25 cellular contexts compared by ENCODE assay signal in genomic region chr11:47971501-47971900, GRCh38. TPM values are rescaled to one million over a fixed set of nuclear protein-coding genes. Genes with fewer than 3 reads are reported as not detected.
DNase-seq lines count a peak whose midpoint lies in the region; ATAC-seq and TF ChIP-seq lines count a peak whose summit lies in the region.
"Had no signal": no experiment of that assay in that cellular context is flagged by ENCODE, and none has a peak within 500 bp of the region (broad histone marks: within the 10 kb centered on the region; RNA-seq: fewer than 3 reads in every experiment).

No MANE protein-coding gene starts in this region.

- H3K4me3 ChIP-seq in SK-N-SH (ENCODE audit: low read depth in 2 of 2, low read length in 1 of 2) = no peak overlapping the region
- H3K4me3 ChIP-seq in thyroid gland (replicated peaks in 1 of 3) = no peak overlapping the region
- H3K4me3 ChIP-seq: A549, heart left ventricle, left lung, right atrium auricular region had no signal

- 0 out of 2 replicates have a peak overlapping the region, but pooled peaks have one; percentile 30 for H2AFZ ChIP-seq in SK-N-SH (ENCODE audit: low read depth)

- no peak overlapping the region for H3K9ac ChIP-seq in SK-N-SH

- no peak for TF ChIP-seq EP300 in SK-N-SH (IDR thresholded peaks at IDR 0.05; ENCODE audit: borderline replicate concordance in 1 of 2, low read depth in 1 of 2, low read length in 1 of 2)

- no peak for TF ChIP-seq RAD21 in SK-N-SH (IDR thresholded peaks at IDR 0.05; ENCODE audit: low read length)

- H3K4me2 ChIP-seq in SK-N-SH = no peak overlapping the region
- H3K4me2 ChIP-seq: A549 had no signal

- H3K79me2 ChIP-seq in SK-N-SH (ENCODE audit: insufficient read depth) = no peaks in the 10 kb centered on the region

- H3K27ac ChIP-seq in SK-N-SH (ENCODE audit: low read depth in 2 of 2, low read length in 1 of 2) (no peak overlapping the region), thyroid gland (peak overlapping the region; percentile 56 to 93 (median 62))
- H3K27ac ChIP-seq: brain microvascular endothelial cell, epithelial cell of prostate, heart left ventricle, left lung, right atrium auricular region, RWPE1 had no signal

- H3F3A ChIP-seq in SK-N-SH (replicated peaks; ENCODE audit: insufficient read depth) = peaks cover 24% of the 10 kb centered on the region

- 96% methylated on average over 4 of the region's 4 CpGs for WGBS in SK-N-SH (ENCODE audit: low lambda C conversion rate)
- WGBS in thyroid gland, 2 donors = 77 to 87% methylated on average over 4 of the region's 4 CpGs

- POLR2A ChIA-PET in SK-N-SH (lab: Yijun Ruan, JAX) = interaction anchor here (0.7 kb wide), 1 partner anchor 9 kb away, joined by 3 read pairs; no protein-coding TSS in a partner anchor

- TF ChIP-seq CTCF in SK-N-SH (IDR thresholded peaks at IDR 0.05) = no peak
- TF ChIP-seq CTCF in thyroid gland (IDR thresholded peaks at IDR 0.05) = no peak

- H3K9me3 ChIP-seq in SK-N-SH = no peaks in the 10 kb centered on the region
- H3K9me3 ChIP-seq in thyroid gland = no peaks in the 10 kb centered on the region
- H3K9me3 ChIP-seq: A549, heart left ventricle, left lung, right atrium auricular region had no signal

- H3K4me1 ChIP-seq in SK-N-SH (ENCODE audit: control insufficient read depth in 1 of 2, insufficient read depth in 2 of 2, low read depth in 1 of 2, low read length in 1 of 2) = peaks cover 4 to 9% of the 10 kb centered on the region in 2 experiments; a peak in 3 of 4 replicates
- H3K4me1 ChIP-seq in thyroid gland = peaks cover 32 to 39% of the 10 kb centered on the region in 2 donors

- no peaks in the 10 kb centered on the region for H3K36me3 ChIP-seq in SK-N-SH (replicated peaks in 1 of 2; ENCODE audit: control insufficient read depth in 1 of 2, insufficient read depth in 2 of 2, low read length in 1 of 2)
- no peaks in the 10 kb centered on the region for H3K36me3 ChIP-seq in thyroid gland
- H3K36me3 ChIP-seq: brain microvascular endothelial cell, heart left ventricle, left lung, right atrium auricular region had no signal

- H3K9me2 ChIP-seq in SK-N-SH = no peaks in the 10 kb centered on the region

- ATAC-seq in SK-N-SH treated with all-trans-retinoic acid at 6 μM for 48 hours = no peak
- no peak for ATAC-seq in HG03025 (IDR thresholded peaks at IDR 0.05; ENCODE audit: low FRiP score, unreplicated experiment)
- ATAC-seq: A549; heart left ventricle; left lung; stimulated activated naive B cell treated with anti-CD40 and anti-IgM and Interleukin-4, amounts not matched to agents 10 μg/mL and 1 μg/mL and 100 μg/mL, for 72 hours had no signal

- H3K27me3 ChIP-seq in SK-N-SH (ENCODE audit: insufficient read depth) (no peaks in the 10 kb centered on the region), thyroid gland (no peaks in the 10 kb centered on the region)
- H3K27me3 ChIP-seq: brain microvascular endothelial cell, heart left ventricle, left lung, right atrium auricular region had no signal

- CTCF ChIA-PET in SK-N-SH (lab: Yijun Ruan, JAX) = interaction anchor here (1.0 kb wide), 1 partner anchor 138 kb away, joined by 3 read pairs; no protein-coding TSS in a partner anchor

- no peaks in the 10 kb centered on the region for H4K20me1 ChIP-seq in SK-N-SH (ENCODE audit: insufficient read depth)

- TF ChIP-seq POLR2A in thyroid gland (IDR thresholded peaks at IDR 0.05) = no peak

- intact Hi-C loops in thyroid gland (cut with DNase I) = loop anchor here (10.0 kb wide), 1 partner anchor 113 kb away; no protein-coding TSS in a partner anchor

- DNase-seq in SK-N-SH (peak; percentile 47), NCI-H82 treated with DMSO at 0.1 percent for 48 hours (lab: John Stamatoyannopoulos, UW; ENCODE audit: unreplicated experiment) (peak; percentile 25), kidney glomerular epithelial cell (lab: John Stamatoyannopoulos, UW) (peak; percentile 68), thyroid gland (peak; percentile 54 to 61), putamen (ENCODE audit: low spot score) (no peak)
- no peak for DNase-seq in stimulated activated naive CD4-positive, alpha-beta T cell treated with Interleukin-2 at 50 U/mL for 16 hours (lab: John Stamatoyannopoulos, UW)
- DNase-seq: activated B cell treated with CpG ODN at 0.5 μM for 24 hours; activated CD4-positive, alpha-beta T cell treated with anti-CD3 and anti-CD28 coated beads, Interleukin-2, amount 50 U/mL, for 48 hours; activated CD8-positive, alpha-beta memory T cell treated with anti-CD3 and anti-CD28 coated beads, Interleukin-2, amount 50 U/mL, for 48 hours; brain microvascular endothelial cell; DND-41; effector CD4-positive, alpha-beta T cell; GOT3; heart left ventricle; left lung; NCI-H1930; NCI-H446 treated with DMSO at 0.1 percent for 48 hours; stimulated activated CD4-positive, alpha-beta T cell treated with anti-CD3 and anti-CD28 coated beads, Interleukin-4, amount 100 ng/mL, for 24 hours; stimulated activated naive B cell treated with anti-CD40 and anti-IgM and Interleukin-4, amounts not matched to agents 10 μg/mL and 1 μg/mL and 100 μg/mL, for 72 hours had no signal

TF ChIP-seq in SK-N-SH, 30 proteins besides CTCF, POLR2A, EP300 and RAD21:
- TF ChIP-seq FOXM1 (IDR thresholded peaks at IDR 0.05; ENCODE audit: low read depth) (no peak), EZH2phosphoT487 (IDR thresholded peaks at IDR 0.05; ENCODE audit: borderline replicate concordance, low read depth) (no peak), MEF2A (IDR thresholded peaks at IDR 0.05; ENCODE audit: borderline replicate concordance, low read depth) (no peak), RCOR1 (IDR thresholded peaks at IDR 0.05; ENCODE audit: low read length) (no peak), FOSL2 (IDR thresholded peaks at IDR 0.05; ENCODE audit: borderline replicate concordance, low read depth) (no peak), PBX3 (IDR thresholded peaks at IDR 0.05) (no peak)

TF ChIP-seq in SK-N-SH treated with all-trans-retinoic acid at 6 μM for 48 hours, 23 proteins besides CTCF, POLR2A, EP300 and RAD21:
- TF ChIP-seq GLIS3 (CRISPR knock-in tag; IDR thresholded peaks at IDR 0.05) (no peak), TSHZ2 (CRISPR knock-in tag; IDR thresholded peaks at IDR 0.05) (no peak), ZNF70 (CRISPR knock-in tag; IDR thresholded peaks at IDR 0.05) (no peak), ZFP3 (CRISPR knock-in tag; IDR thresholded peaks at IDR 0.05) (no peak), ESRRG (CRISPR knock-in tag; IDR thresholded peaks at IDR 0.05) (no peak), ISL1 (CRISPR knock-in tag; IDR thresholded peaks at IDR 0.05) (no peak)

RNA-seq across cellular contexts. Expression of gene PTPRJ, which starts 8.9 kb away (rescaled TPM):
- polyA plus RNA-seq in SK-N-SH (2012; rRNA removed) = 4.5 and 4.7 TPM in 2 replicates
- polyA plus RNA-seq in SK-N-SH (2012; cell fraction: cytosol; rRNA removed) = 5.0 and 5.4 TPM in 2 replicates
- 5.6 and 8.6 TPM in 2 replicates for polyA plus RNA-seq in SK-N-SH (2012; cell fraction: nucleus; rRNA removed)
- 10 to 100 TPM; 45.4 to 81.9 (median 58.6) TPM for total RNA-seq in thyroid gland

Comparison
In these comparisons a context has a peak if more than half of its experiments do, and no peak if none do; other contexts are left out.
1. DNase-seq: peak in SK-N-SH (single experiment), NCI-H82 treated with DMSO at 0.1 percent for 48 hours (single experiment), kidney glomerular epithelial cell (single experiment) and thyroid gland (2 of 2); none in stimulated activated naive CD4-positive, alpha-beta T cell treated with Interleukin-2 at 50 U/mL for 16 hours (single experiment) and putamen (single experiment).
2. H3K27ac ChIP-seq: peak in thyroid gland (3 of 3); none in SK-N-SH (0 of 2).